Comparison of ENCODE assay signal across 8 cellular contexts in genomic region chr1:97849350-97850339, GRCh38.
DNase-seq lines count a peak whose midpoint lies in the region; ATAC-seq, FAIRE-seq and TF ChIP-seq lines count a peak whose summit lies in the region.

No MANE protein-coding gene starts in this region.

- H3K4me3 Mint-ChIP-seq in activated CD8-positive, alpha-beta memory T cell treated with anti-CD3 and anti-CD28 coated beads, Interleukin-2, amount 10 ng/mL, durations not matched to agents 7 days and 5 days = no peak overlapping the region
- H3K4me3 Mint-ChIP-seq in T-helper 17 cell = no peak overlapping the region

- H3K9me3 ChIP-seq in T-helper 17 cell (ENCODE audit: control insufficient read depth, low read length, poor library complexity, severe bottlenecking) = no peaks in the 10 kb centered on the region
- peaks cover 2% of the 10 kb centered on the region for H3K9me3 ChIP-seq in keratinocyte (ENCODE audit: control insufficient read depth, low read depth, low read length)

- no peaks in the 10 kb centered on the region for H3K9me1 ChIP-seq in keratinocyte (ENCODE audit: control insufficient read depth, extremely low read depth, insufficient read depth, low read length)

- peak overlapping the region; percentile 49 for H3K4me2 ChIP-seq in keratinocyte (ENCODE audit: control insufficient read depth, extremely low read depth, insufficient read depth, low read depth, low read length)

- peaks cover 10% of the 10 kb centered on the region for H3K36me3 Mint-ChIP-seq in activated CD8-positive, alpha-beta memory T cell treated with anti-CD3 and anti-CD28 coated beads, Interleukin-2, amount 10 ng/mL, durations not matched to agents 7 days and 5 days
- peaks cover 1% of the 10 kb centered on the region for H3K36me3 Mint-ChIP-seq in T-helper 17 cell (ENCODE audit: low read depth)

- H3K79me2 ChIP-seq in keratinocyte (ENCODE audit: control insufficient read depth, insufficient read depth, low read length) = no peaks in the 10 kb centered on the region

- no peaks in the 10 kb centered on the region for H4K20me1 ChIP-seq in keratinocyte (ENCODE audit: control insufficient read depth, extremely low read depth, insufficient read depth, low read length)

- TF ChIP-seq CTCF in HL-60 (IDR thresholded peaks at IDR 0.05; ENCODE audit: insufficient read depth, low read length) (no peak), keratinocyte (optimal IDR thresholded peaks at IDR 0.05 in 1 of 3, IDR thresholded peaks at IDR 0.05 in 1 of 3, conservative IDR thresholded peaks at IDR 0.05 in 1 of 3; ENCODE audit: extremely low read depth in 1 of 3, insufficient read depth in 2 of 3, low read length in 3 of 3) (no peak)

- CTCF ChIA-PET in activated CD8-positive, alpha-beta memory T cell treated with anti-CD3 and anti-CD28 coated beads, Interleukin-2, amount 10 ng/mL, durations not matched to agents 7 days and 5 days (lab: Charles Lee) = interaction anchor here (1.3 kb wide), 1 partner anchor 28 kb away, joined by 3 read pairs; no protein-coding TSS in a partner anchor

- H3K36me3 ChIP-seq in keratinocyte (ENCODE audit: control insufficient read depth in 2 of 2, extremely low read depth in 1 of 2, insufficient read depth in 2 of 2, low read length in 2 of 2) = no peaks in the 10 kb centered on the region

- H3K4me1 ChIP-seq in keratinocyte (ENCODE audit: control insufficient read depth, extremely low read depth, insufficient read depth, low read length) = peaks cover 10% of the 10 kb centered on the region

- DNase-seq in activated CD8-positive, alpha-beta memory T cell treated with anti-CD3 and anti-CD28 coated beads, Interleukin-2, amount 10 ng/mL, durations not matched to agents 7 days and 5 days = no peak
- no peak for DNase-seq in activated CD8-positive, alpha-beta memory T cell treated with anti-CD3 and anti-CD28 coated beads, Interleukin-2, amount 50 U/mL, for 48 hours
- peak; percentile 29 to 58 for DNase-seq in HL-60 (ENCODE audit: low read depth in 1 of 2, low spot score in 1 of 2)
- DNase-seq in T-helper 17 cell = no peak
- peak; percentile 15 for DNase-seq in keratinocyte (ENCODE audit: low read depth, low spot score)
- no peak for DNase-seq in NCI-H345 (lab: John Stamatoyannopoulos, UW)
- no peak for DNase-seq in HUDEP-2 (lab: John Stamatoyannopoulos, UW; ENCODE audit: unreplicated experiment in 76 of 76)
- DNase-seq in middle frontal gyrus (ENCODE audit: extremely low spot score, low spot score) = no peak

- no peak for ATAC-seq in activated CD8-positive, alpha-beta memory T cell treated with anti-CD3 and anti-CD28 coated beads, Interleukin-2, amount 10 ng/mL, durations not matched to agents 7 days and 5 days
- ATAC-seq in T-helper 17 cell = no peak

- no peaks in the 10 kb centered on the region for H3K27me3 ChIP-seq in HL-60 (ENCODE audit: insufficient read depth, poor library complexity, severe bottlenecking)
- H3K27me3 ChIP-seq in keratinocyte (ENCODE audit: control insufficient read depth, extremely low read depth, insufficient read depth, low read length) = no peaks in the 10 kb centered on the region

- H3K27ac ChIP-seq in HL-60 (replicated peaks) = peak overlapping the region; percentile 58
- H3K27ac ChIP-seq in keratinocyte (ENCODE audit: control insufficient read depth, insufficient read depth, low read length) = no peak overlapping the region

- peaks cover 8% of the 10 kb centered on the region for H3K4me1 Mint-ChIP-seq in activated CD8-positive, alpha-beta memory T cell treated with anti-CD3 and anti-CD28 coated beads, Interleukin-2, amount 10 ng/mL, durations not matched to agents 7 days and 5 days
- H3K4me1 Mint-ChIP-seq in T-helper 17 cell = peaks cover 10% of the 10 kb centered on the region

- FAIRE-seq in keratinocyte (lab: Jason Lieb, UNC) = peak; percentile 66

- H3K9me3 Mint-ChIP-seq in activated CD8-positive, alpha-beta memory T cell treated with anti-CD3 and anti-CD28 coated beads, Interleukin-2, amount 10 ng/mL, durations not matched to agents 7 days and 5 days (ENCODE audit: low read depth) = no peaks in the 10 kb centered on the region

- H3K27me3 Mint-ChIP-seq in activated CD8-positive, alpha-beta memory T cell treated with anti-CD3 and anti-CD28 coated beads, Interleukin-2, amount 10 ng/mL, durations not matched to agents 7 days and 5 days = no peaks in the 10 kb centered on the region
- H3K27me3 Mint-ChIP-seq in T-helper 17 cell = no peaks in the 10 kb centered on the region

- peak overlapping the region; percentile 6 for H3K27ac Mint-ChIP-seq in activated CD8-positive, alpha-beta memory T cell treated with anti-CD3 and anti-CD28 coated beads, Interleukin-2, amount 10 ng/mL, durations not matched to agents 7 days and 5 days
- H3K27ac Mint-ChIP-seq in T-helper 17 cell = peak overlapping the region; percentile 12

- dilution Hi-C loops in keratinocyte (cut with MboI; ENCODE audit: extremely low pct_ligation_motif_present, low sequenced_read_pairs) = no loop called here

- no peak overlapping the region for H3K9ac ChIP-seq in keratinocyte (ENCODE audit: control insufficient read depth, extremely low read depth, insufficient read depth, low read length)

- H3K4me3 ChIP-seq in HL-60 (replicated peaks; ENCODE audit: insufficient read depth, low read length) (no peak overlapping the region), keratinocyte (ENCODE audit: control insufficient read depth in 2 of 3, extremely low read depth in 1 of 3, insufficient read depth in 2 of 3, low read depth in 1 of 3, low read length in 3 of 3) (no peak overlapping the region)

- no peak overlapping the region for H2AFZ ChIP-seq in keratinocyte (ENCODE audit: control insufficient read depth, low read length)

Comparison
In these comparisons a context has a peak if more than half of its experiments do, and no peak if none do; other contexts are left out.
1. DNase-seq: peak in HL-60 (2 of 2) and keratinocyte (single experiment); none in activated CD8-positive, alpha-beta memory T cell treated with anti-CD3 and anti-CD28 coated beads, Interleukin-2, amount 10 ng/mL, durations not matched to agents 7 days and 5 days (single experiment), activated CD8-positive, alpha-beta memory T cell treated with anti-CD3 and anti-CD28 coated beads, Interleukin-2, amount 50 U/mL, for 48 hours (single experiment), T-helper 17 cell (0 of 3), NCI-H345 (single experiment), HUDEP-2 (0 of 76) and middle frontal gyrus (single experiment).